ENCODE assay signal across 19 cellular contexts in the genomic region with DNA sequence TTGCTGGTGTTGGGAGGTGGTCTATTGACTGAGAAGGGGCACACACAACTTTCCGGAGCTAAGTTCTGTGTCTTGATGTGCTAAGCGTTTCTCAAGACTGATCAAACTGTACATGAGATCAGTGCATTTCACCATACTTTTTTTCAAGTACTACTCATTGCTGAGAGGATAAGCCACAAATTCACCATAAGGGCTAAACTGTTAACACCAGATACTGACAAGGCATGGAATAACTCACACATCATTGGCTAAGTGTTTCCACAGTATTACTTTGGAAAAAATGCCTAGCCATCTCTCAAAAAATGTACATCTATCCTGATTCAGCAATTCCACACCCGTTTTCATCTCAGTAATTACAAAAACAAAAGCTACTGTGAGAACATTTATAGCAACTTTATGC. TPM values are rescaled to one million over a fixed set of nuclear protein-coding genes. Genes with fewer than 3 reads are reported as not detected.
DNase-seq lines count a peak whose midpoint lies in the region; ATAC-seq, FAIRE-seq and TF ChIP-seq lines count a peak whose summit lies in the region.
"Had no signal": no experiment of that assay in that cellular context is flagged by ENCODE, and none has a peak within 500 bp of the region (broad histone marks: within the 10 kb centered on the region; RNA-seq: fewer than 3 reads in every experiment).

No MANE protein-coding gene starts in this region.

- no peak overlapping the region for H3K9ac ChIP-seq in IMR-90 (ENCODE audit: low read depth, low read length)
- H3K9ac ChIP-seq in astrocyte (ENCODE audit: low read length): no peak overlapping the region

- no peak overlapping the region for H2BK120ac ChIP-seq in IMR-90 (ENCODE audit: low read depth, low read length)

- dilution Hi-C loops in IMR-90 (cut with HindIII; ENCODE audit: low sequenced_read_pairs, unreplicated experiment): no loop called here

- no peak overlapping the region for H3K18ac ChIP-seq in IMR-90 (ENCODE audit: low read depth, low read length)

- no peak overlapping the region for H2AK5ac ChIP-seq in IMR-90 (ENCODE audit: low read depth, low read length)

- no peak overlapping the region for H3K56ac ChIP-seq in IMR-90 (ENCODE audit: extremely low read depth, insufficient read depth, low read length)

- no peak overlapping the region for H2AK9ac ChIP-seq in IMR-90 (replicated peaks; ENCODE audit: low read depth, low read length, poor library complexity)

- TF ChIP-seq CTCF in IMR-90 (conservative IDR thresholded peaks at IDR 0.05; ENCODE audit: low read depth, low read length) (no peak), astrocyte (IDR thresholded peaks at IDR 0.05; ENCODE audit: insufficient read depth, low read depth, low read length) (no peak), upper lobe of left lung (IDR thresholded peaks at IDR 0.05) (no peak), GM10248 (IDR thresholded peaks at IDR 0.05; ENCODE audit: control extremely low read depth, extremely low read depth, low read depth, missing control alignments) (no peak)

- TF ChIP-seq RAD21 in IMR-90 (IDR thresholded peaks at IDR 0.05; ENCODE audit: low read length): no peak

- H4K8ac ChIP-seq in IMR-90 (ENCODE audit: low read depth in 2 of 2, low read length in 2 of 2): no peak overlapping the region

- no CpG with 5 or more reads among the region's 3 CpGs for WGBS in IMR-90 (ENCODE audit: extremely low coverage in 2 of 2, insufficient read length in 1 of 2), 2 experiments
- 54 to 62% methylated on average over 3 of the region's 3 CpGs for WGBS in upper lobe of left lung, 2 donors

- H3K4me3 ChIP-seq in IMR-90 (ENCODE audit: insufficient read depth, low read depth, low read length): no peak overlapping the region
- H3K4me3 ChIP-seq in astrocyte (ENCODE audit: insufficient read depth, low read depth, low read length): no peak overlapping the region
- H3K4me3 ChIP-seq in naive thymus-derived CD4-positive, alpha-beta T cell (ENCODE audit: low read length): no peak overlapping the region
- no peak overlapping the region for H3K4me3 ChIP-seq in upper lobe of left lung
- H3K4me3 ChIP-seq: HAP-1, stomach, uterus had no signal

- H3K4me3 Mint-ChIP-seq in activated T-cell treated with anti-CD3 and anti-CD28 coated beads, Interleukin-2, amount 50 U/mL, for 72 hours: peak overlapping the region in 1 of 2 donors; percentile 61
- no peak overlapping the region for H3K4me3 Mint-ChIP-seq in astrocyte (ENCODE audit: unreplicated experiment)
- no peak overlapping the region for H3K4me3 Mint-ChIP-seq in naive thymus-derived CD4-positive, alpha-beta T cell

- no peak overlapping the region for H3K4me2 ChIP-seq in IMR-90 (ENCODE audit: low read depth, low read length)
- no peak overlapping the region for H3K4me2 ChIP-seq in astrocyte (ENCODE audit: low read length)

- peaks cover 50% of the 10 kb centered on the region for H3K4me1 Mint-ChIP-seq in activated T-cell treated with anti-CD3 and anti-CD28 coated beads, Interleukin-2, amount 50 U/mL, for 72 hours (ENCODE audit: low read depth)
- H3K4me1 Mint-ChIP-seq in astrocyte (ENCODE audit: low read depth, unreplicated experiment): peaks cover 2% of the 10 kb centered on the region
- peaks cover 0 to 41% (median 29%) of the 10 kb centered on the region in 7 donors for H3K4me1 Mint-ChIP-seq in naive thymus-derived CD4-positive, alpha-beta T cell

- peaks cover 11 to 28% of the 10 kb centered on the region in 2 donors for H3K36me3 Mint-ChIP-seq in activated T-cell treated with anti-CD3 and anti-CD28 coated beads, Interleukin-2, amount 50 U/mL, for 72 hours (ENCODE audit: insufficient read depth in 2 of 2)
- no peaks in the 10 kb centered on the region for H3K36me3 Mint-ChIP-seq in astrocyte (ENCODE audit: low read depth, unreplicated experiment)
- H3K36me3 Mint-ChIP-seq in naive thymus-derived CD4-positive, alpha-beta T cell: peaks cover 0 to 27% (median 20%) of the 10 kb centered on the region in 5 donors

- no TSS peak for BruUV-seq in IMR-90 (replicated peaks; lab: Mats Ljungman, UMichigan)

- H2BK20ac ChIP-seq in IMR-90 (ENCODE audit: low read depth, low read length): no peak overlapping the region

- TF ChIP-seq POLR2A in IMR-90 (IDR thresholded peaks at IDR 0.05; ENCODE audit: low read depth, low read length) (no peak), upper lobe of left lung (IDR thresholded peaks at IDR 0.05) (no peak)

- in situ Hi-C loops in IMR-90 (cut with MboI; ENCODE audit: low sequenced_read_pairs): no loop called here

- H3K79me1 ChIP-seq in IMR-90 (ENCODE audit: low read depth in 1 of 2, low read length in 2 of 2): peaks cover 3 to 20% of the 10 kb centered on the region in 2 experiments; a peak in 3 of 4 replicates

- no peak overlapping the region for H4K5ac ChIP-seq in IMR-90 (ENCODE audit: low read depth, low read length)

- TF ChIP-seq EP300 in upper lobe of left lung (IDR thresholded peaks at IDR 0.05): no peak

- H3K23ac ChIP-seq in IMR-90 (ENCODE audit: low read depth, low read length): no peak overlapping the region

- POLR2A ChIA-PET in IMR-90 (lab: Charles Lee; ENCODE audit: unreplicated experiment) (no interaction called here), GM10248 (lab: Yijun Ruan, JAX) (interaction anchor here (1.5 to 1.7 kb wide), 2 partner anchors 12 to 13 kb away, joined by 5 read pairs; a partner anchor contains a TSS)
- POLR2A ChIA-PET in naive thymus-derived CD4-positive, alpha-beta T cell (lab: Charles Lee): interaction anchor here (1.2 to 1.5 kb wide), 3 partner anchors 12 to 99 kb away, joined by 3 to 8 read pairs (median 3); a partner anchor contains a TSS

- H3K36me3 ChIP-seq in IMR-90 (ENCODE audit: control insufficient read depth, insufficient read depth, low read length) (peaks cover 36% of the 10 kb centered on the region), astrocyte (ENCODE audit: insufficient read depth, low read length) (peaks cover 44% of the 10 kb centered on the region), upper lobe of left lung (peaks cover 0 to 51% (median 12%) of the 10 kb centered on the region in 4 donors)
- peaks cover 3 to 23% (median 12%) of the 10 kb centered on the region in 3 experiments for H3K36me3 ChIP-seq in naive thymus-derived CD4-positive, alpha-beta T cell (ENCODE audit: control insufficient read depth in 2 of 3, insufficient read depth in 3 of 3, low read length in 3 of 3)
- H3K36me3 ChIP-seq: uterus had no signal

- H3K4me1 ChIP-seq in IMR-90 (ENCODE audit: control insufficient read depth, insufficient read depth, low read length): no peaks in the 10 kb centered on the region
- no peaks in the 10 kb centered on the region for H3K4me1 ChIP-seq in astrocyte (ENCODE audit: insufficient read depth, low read length)
- no peaks in the 10 kb centered on the region for H3K4me1 ChIP-seq in naive thymus-derived CD4-positive, alpha-beta T cell (ENCODE audit: control insufficient read depth in 2 of 2, insufficient read depth in 2 of 2, low read length in 2 of 2)
- no peaks in the 10 kb centered on the region for H3K4me1 ChIP-seq in upper lobe of left lung
- H3K4me1 ChIP-seq: HAP-1, uterus had no signal

- intact Hi-C loops in IMR-90 (cut with micrococcal nuclease): no loop called here
- intact Hi-C loops in naive thymus-derived CD4-positive, alpha-beta T cell (cut with micrococcal nuclease): loop anchor here (5.0 to 10.0 kb wide), 2 partner anchors 47 to 85 kb away; a partner anchor contains a TSS

- H3K9me3 ChIP-seq in IMR-90 (ENCODE audit: control insufficient read depth, insufficient read depth, low read length) (no peaks in the 10 kb centered on the region), astrocyte (ENCODE audit: insufficient read depth, low read depth, low read length) (no peaks in the 10 kb centered on the region), upper lobe of left lung (no peaks in the 10 kb centered on the region)
- no peaks in the 10 kb centered on the region for H3K9me3 ChIP-seq in naive thymus-derived CD4-positive, alpha-beta T cell (ENCODE audit: control insufficient read depth in 2 of 3, low read length in 3 of 3)
- H3K9me3 ChIP-seq: HAP-1, stomach, uterus had no signal

- no peak overlapping the region for H3K4ac ChIP-seq in IMR-90 (ENCODE audit: low read depth, low read length)

- CTCF ChIA-PET in IMR-90 (lab: Yijun Ruan, JAX): no interaction called here
- CTCF ChIA-PET in naive thymus-derived CD4-positive, alpha-beta T cell (lab: Charles Lee): no interaction called here
- CTCF ChIA-PET in GM10248 (lab: Yijun Ruan, JAX): no interaction called here

- DNase-seq in activated T-cell treated with anti-CD3 and anti-CD28 coated beads, Interleukin-2, amount 50 U/mL, for 72 hours: no peak
- no peak for DNase-seq in activated T-cell treated with anti-CD3 and anti-CD28 coated beads for 4 hours
- DNase-seq in IMR-90: peak; percentile 44
- DNase-seq in astrocyte (ENCODE audit: low read depth): no peak
- no peak for DNase-seq in naive thymus-derived CD4-positive, alpha-beta T cell
- DNase-seq in upper lobe of left lung: no peak
- DNase-seq in GM10248 (ENCODE audit: extremely low spot score): no peak
- DNase-seq: activated CD4-positive, alpha-beta T cell treated with anti-CD3 and anti-CD28 coated beads for 48 hours; head of caudate nucleus; NCI-H1694 treated with DMSO at 0.1 percent for 48 hours; NCI-H345; retina; SHP77; stomach; uterus had no signal

- H2BK5ac ChIP-seq in IMR-90 (ENCODE audit: low read depth, low read length, poor library complexity, severe bottlenecking): no peak overlapping the region

- no peaks in the 10 kb centered on the region for H3K27me3 Mint-ChIP-seq in activated T-cell treated with anti-CD3 and anti-CD28 coated beads, Interleukin-2, amount 50 U/mL, for 72 hours (ENCODE audit: low read depth)
- no peaks in the 10 kb centered on the region for H3K27me3 Mint-ChIP-seq in astrocyte (ENCODE audit: low read depth, unreplicated experiment)
- H3K27me3 Mint-ChIP-seq in naive thymus-derived CD4-positive, alpha-beta T cell: no peaks in the 10 kb centered on the region

- H3K27ac Mint-ChIP-seq in activated T-cell treated with anti-CD3 and anti-CD28 coated beads, Interleukin-2, amount 50 U/mL, for 72 hours: peak overlapping the region; percentile 82
- no peak overlapping the region for H3K27ac Mint-ChIP-seq in astrocyte (ENCODE audit: unreplicated experiment)
- H3K27ac Mint-ChIP-seq in naive thymus-derived CD4-positive, alpha-beta T cell: peak overlapping the region in 5 of 9 donors; percentile 4 to 56 (median 13)

- no peaks in the 10 kb centered on the region for H3K9me3 Mint-ChIP-seq in activated T-cell treated with anti-CD3 and anti-CD28 coated beads, Interleukin-2, amount 50 U/mL, for 72 hours
- no peaks in the 10 kb centered on the region for H3K9me3 Mint-ChIP-seq in astrocyte (ENCODE audit: unreplicated experiment)
- H3K9me3 Mint-ChIP-seq in naive thymus-derived CD4-positive, alpha-beta T cell: peaks cover 0 to 2% (median 0%) of the 10 kb centered on the region in 11 donors

- H3K27ac ChIP-seq in IMR-90 (ENCODE audit: insufficient read depth, low read length) (no peak overlapping the region), astrocyte (ENCODE audit: low read depth, low read length) (no peak overlapping the region), upper lobe of left lung (no peak overlapping the region)
- H3K27ac ChIP-seq in naive thymus-derived CD4-positive, alpha-beta T cell (ENCODE audit: low read depth, low read length): no peak overlapping the region

- no peak overlapping the region for H2BK15ac ChIP-seq in IMR-90 (ENCODE audit: low read depth, low read length)

- H2AFZ ChIP-seq in IMR-90 (replicated peaks; ENCODE audit: low read length, poor library complexity) (no peak overlapping the region), astrocyte (ENCODE audit: low read depth, low read length) (no peak overlapping the region)

- no peak overlapping the region for H4K91ac ChIP-seq in IMR-90 (ENCODE audit: insufficient read depth, low read depth, low read length)

- ATAC-seq in activated T-cell treated with anti-CD3 and anti-CD28 coated beads, Interleukin-2, amount 50 U/mL, for 72 hours (replicated peaks in 1 of 2): peak; percentile 30 to 61
- ATAC-seq in IMR-90 (ENCODE audit: low read depth) (no peak; the same call in 1 of the 2 replicates), upper lobe of left lung (ENCODE audit: low FRiP score in 2 of 2) (no peak), GM21381 (IDR thresholded peaks at IDR 0.05; ENCODE audit: unreplicated experiment) (no peak)
- ATAC-seq in naive thymus-derived CD4-positive, alpha-beta T cell: no peak

- peak; percentile 41 for FAIRE-seq in astrocyte (lab: Jason Lieb, UNC)
- FAIRE-seq: HTR-8/SVneo, keratinocyte had no signal

- H3K9me1 ChIP-seq in IMR-90 (ENCODE audit: insufficient read depth, low read length): no peaks in the 10 kb centered on the region; the same call in 1 of the 2 replicates

- H3K27me3 ChIP-seq in IMR-90 (ENCODE audit: control insufficient read depth, insufficient read depth, low read length): no peaks in the 10 kb centered on the region
- no peaks in the 10 kb centered on the region for H3K27me3 ChIP-seq in astrocyte (ENCODE audit: insufficient read depth, low read length)
- no peaks in the 10 kb centered on the region for H3K27me3 ChIP-seq in naive thymus-derived CD4-positive, alpha-beta T cell (ENCODE audit: control insufficient read depth in 2 of 2, insufficient read depth in 2 of 2, low read length in 2 of 2)
- no peaks in the 10 kb centered on the region for H3K27me3 ChIP-seq in upper lobe of left lung
- H3K27me3 ChIP-seq: stomach, uterus had no signal

- peaks cover 42% of the 10 kb centered on the region for H3K79me2 ChIP-seq in astrocyte (ENCODE audit: insufficient read depth, low read length)

- H4K20me1 ChIP-seq in IMR-90 (ENCODE audit: insufficient read depth, low read length): peaks cover 18% of the 10 kb centered on the region
- peaks cover 42% of the 10 kb centered on the region for H4K20me1 ChIP-seq in astrocyte (ENCODE audit: insufficient read depth, low read length)

- no peak overlapping the region for H3K14ac ChIP-seq in IMR-90 (replicated peaks; ENCODE audit: low read depth, low read length)

RNA-seq across cellular contexts. Expression of a gene that starts 13.0 kb away (rescaled TPM):
- total RNA-seq in activated T-cell treated with anti-CD3 and anti-CD28 coated beads, Interleukin-2, amount 50 U/mL, for 72 hours: 100 to 1,000 TPM; 296 to 315 TPM
- total RNA-seq in IMR-90 (2012; rRNA removed) (318 and 337 TPM in 2 replicates), astrocyte (120 and 133 TPM in 2 replicates), upper lobe of left lung (100 to 1,000 TPM in 5 of 6 donors, 10 to 100 TPM in 1; 97.9 to 206 (median 149) TPM)
- 115 and 151 TPM in 2 replicates for polyA plus RNA-seq in IMR-90 (2012; rRNA removed)
- 82.4 and 113 TPM in 2 replicates for polyA plus RNA-seq in IMR-90 (2012; cell fraction: cytosol; rRNA removed)
- polyA plus RNA-seq in IMR-90 (2012; cell fraction: nucleus; rRNA removed; ENCODE audit: low replicate concordance): 86.6 and 232 TPM in 2 replicates
- total RNA-seq in naive thymus-derived CD4-positive, alpha-beta T cell: 100 to 1,000 TPM; 204 to 263 (median 259) TPM
- 100 to 1,000 TPM; 194 to 217 TPM for polyA plus RNA-seq in naive thymus-derived CD4-positive, alpha-beta T cell

Comparison
In these comparisons a context has a peak if more than half of its experiments do, and no peak if none do; other contexts are left out.
1. ATAC-seq: peak in activated T-cell treated with anti-CD3 and anti-CD28 coated beads, Interleukin-2, amount 50 U/mL, for 72 hours (2 of 2); none in IMR-90 (single experiment), naive thymus-derived CD4-positive, alpha-beta T cell (single experiment), upper lobe of left lung (0 of 2) and GM21381 (single experiment).